ENCODE assay signal across 29 cellular contexts in genomic region chr15:63793046-63793483, GRCh38. TPM values are rescaled to one million over a fixed set of nuclear protein-coding genes. Genes with fewer than 3 reads are reported as not detected.
A peak's percentile ranks its signal among the peaks of the same experiment; 100 is the strongest.
DNase-seq lines count a peak whose midpoint lies in the region; ATAC-seq, FAIRE-seq and TF ChIP-seq lines count a peak whose summit lies in the region.
"Had no signal": no experiment of that assay in that cellular context is flagged by ENCODE, and none has a peak within 500 bp of the region (broad histone marks: within the 10 kb centered on the region; RNA-seq: fewer than 3 reads in every experiment).

No MANE protein-coding gene starts in this region.

- peak overlapping the region; percentile 79 for H2BK5ac ChIP-seq in trophoblast cell (ENCODE audit: low read depth, low read length, poor library complexity)

- TF ChIP-seq CTCF in GM12878 (IDR thresholded peaks at IDR 0.05 in 2 of 3, conservative IDR thresholded peaks at IDR 0.05 in 1 of 3; ENCODE audit: control insufficient read depth in 2 of 3, extremely low read depth in 1 of 3, insufficient read depth in 1 of 3, low read depth in 3 of 3, low read length in 3 of 3), result no peak

- H3K27ac Mint-ChIP-seq in T-cell, result peak overlapping the region; percentile 39 to 43
- H3K27ac Mint-ChIP-seq in stimulated activated naive B cell treated with anti-CD40 and anti-IgM and Interleukin-4, amounts not matched to agents 10 μg/mL and 1 μg/mL and 100 μg/mL, for 72 hours, result peak overlapping the region; percentile 25
- H3K27ac Mint-ChIP-seq: CD4-positive, alpha-beta T cell had no signal

- TSS peak; percentile 19 for BruUV-seq in GM12878 (replicated peaks; lab: Mats Ljungman, UMichigan)

- H3K36me3 Mint-ChIP-seq in T-cell, result peaks cover 27% of the 10 kb centered on the region
- peaks cover 21 to 29% of the 10 kb centered on the region in 2 donors for H3K36me3 Mint-ChIP-seq in stimulated activated naive B cell treated with anti-CD40 and anti-IgM and Interleukin-4, amounts not matched to agents 10 μg/mL and 1 μg/mL and 100 μg/mL, for 72 hours

- H3K9me3 Mint-ChIP-seq in T-cell, result peaks cover 0 to 10% (median 9%) of the 10 kb centered on the region in 3 donors
- peaks cover 3 to 7% of the 10 kb centered on the region in 2 donors for H3K9me3 Mint-ChIP-seq in stimulated activated naive B cell treated with anti-CD40 and anti-IgM and Interleukin-4, amounts not matched to agents 10 μg/mL and 1 μg/mL and 100 μg/mL, for 72 hours

- H3K4me1 ChIP-seq in GM12878 (ENCODE audit: control insufficient read depth, insufficient read depth, low read length), result peaks cover 5% of the 10 kb centered on the region
- peaks cover 9 to 20% of the 10 kb centered on the region in 2 experiments for H3K4me1 ChIP-seq in trophoblast cell (ENCODE audit: control insufficient read depth in 1 of 2, insufficient read depth in 2 of 2, low read length in 2 of 2)

- peaks cover 48% of the 10 kb centered on the region for H3K79me2 ChIP-seq in GM12878 (ENCODE audit: control insufficient read depth, insufficient read depth, low read length)
- peaks cover 7% of the 10 kb centered on the region for H3K79me2 ChIP-seq in trophoblast cell (ENCODE audit: control insufficient read depth, insufficient read depth, low read length, poor library complexity)

- no peak for FAIRE-seq in GM12878 (lab: Jason Lieb, UNC)
- FAIRE-seq: G401.6, GM12891, GM19239, H1, HepG2 had no signal

- POLR2A ChIA-PET in T-cell (lab: Charles Lee), result no interaction called here
- POLR2A ChIA-PET in GM12878 (lab: Charles Lee), result interaction anchor here (1.0 kb wide), 1 partner anchor 11 kb away, joined by 3 read pairs; no protein-coding TSS in a partner anchor

- CTCF ChIA-PET in T-cell (lab: Charles Lee) (no interaction called here), GM12878 (lab: Yijun Ruan, JAX) (no interaction called here)

- H3K14ac ChIP-seq in trophoblast cell (ENCODE audit: low read length), result peak overlapping the region; percentile 19

- TF ChIP-seq POLR2A in GM12878 (IDR thresholded peaks at IDR 0.05; ENCODE audit: low read depth, low read length), result no peak

- no peaks in the 10 kb centered on the region for H4K20me1 ChIP-seq in GM12878 (ENCODE audit: control insufficient read depth, insufficient read depth)

- no peak overlapping the region for H3K23ac ChIP-seq in trophoblast cell (ENCODE audit: low read length)

- H2BK12ac ChIP-seq in trophoblast cell (ENCODE audit: low read length), result no peak overlapping the region

- intact Hi-C loops in GM12878 (cut with micrococcal nuclease; ENCODE audit: unreplicated experiment), result no loop called here

- H3K18ac ChIP-seq in trophoblast cell (ENCODE audit: low read length), result peak overlapping the region; percentile 92

- RAD21 ChIA-PET in GM12878 (lab: Charles Lee; ENCODE audit: unreplicated experiment), result no interaction called here

- no peak for TF ChIP-seq EP300 in GM12878 (IDR thresholded peaks at IDR 0.05; ENCODE audit: borderline replicate concordance in 1 of 2, control insufficient read depth in 1 of 2, low read depth in 2 of 2, low read length in 2 of 2)

- H3K4ac ChIP-seq in trophoblast cell (ENCODE audit: low read depth, low read length), result peak overlapping the region; percentile 89

- no peaks in the 10 kb centered on the region for H3K27me3 Mint-ChIP-seq in T-cell
- no peaks in the 10 kb centered on the region for H3K27me3 Mint-ChIP-seq in stimulated activated naive B cell treated with anti-CD40 and anti-IgM and Interleukin-4, amounts not matched to agents 10 μg/mL and 1 μg/mL and 100 μg/mL, for 72 hours
- H3K27me3 Mint-ChIP-seq: CD4-positive, alpha-beta T cell had no signal

- H3K9ac ChIP-seq in GM12878 (ENCODE audit: control insufficient read depth, insufficient read depth, low read length), result no peak overlapping the region
- peak overlapping the region; percentile 45 for H3K9ac ChIP-seq in trophoblast cell (ENCODE audit: low read length)
- H3K9ac ChIP-seq: BLaER1 treated with 17β-estradiol and CSF1 and Interleukin-3, amounts not matched to agents 10 nM and 100 nM had no signal

- TF ChIP-seq RAD21 in GM12878 (IDR thresholded peaks at IDR 0.05; ENCODE audit: insufficient read depth, low read depth, low read length), result no peak

- H3K36me3 ChIP-seq in GM12878 (ENCODE audit: control insufficient read depth in 2 of 2, insufficient read depth in 2 of 2, low read length in 1 of 2) (no peaks in the 10 kb centered on the region; a peak in 1 of 4 replicates), trophoblast cell (ENCODE audit: control insufficient read depth in 1 of 2, insufficient read depth in 2 of 2, low read length in 2 of 2) (peaks cover 3 to 8% of the 10 kb centered on the region in 2 experiments)

- no peak for DNase-seq in T-cell
- no peak for DNase-seq in GM12878 (ENCODE audit: low read depth, low spot score)
- no peak for DNase-seq in trophoblast cell
- no peak for DNase-seq in stimulated activated naive B cell treated with anti-CD40 and anti-IgM and Interleukin-4, amounts not matched to agents 10 μg/mL and 1 μg/mL and 100 μg/mL, for 72 hours
- no peak for DNase-seq in NCI-H1105 (lab: John Stamatoyannopoulos, UW)
- DNase-seq: AML-193; CD4-positive, alpha-beta T cell; COR-L47; HCEC 1CT; Kasumi-1; MV-4-11; NCI-H1105 treated with DMSO at 0.1 percent for 48 hours; NCI-H146; NCI-H1930; NCI-H2107; NCI-H446; NCI-H524 treated with DMSO at 0.1 percent for 48 hours; NCI-H774; PC-3 had no signal

- H4K12ac ChIP-seq in trophoblast cell (ENCODE audit: low read depth, low read length), result no peak overlapping the region

- H2AK5ac ChIP-seq in trophoblast cell (ENCODE audit: low read length), result peak overlapping the region; percentile 99

- 79% methylated on average over 6 of the region's 6 CpGs for WGBS in GM12878 (ENCODE audit: insufficient coverage, insufficient replicate concordance, low lambda C conversion rate, missing lambda C conversion rate)
- WGBS in trophoblast cell (ENCODE audit: extremely low coverage, insufficient coverage, insufficient read length), result no CpG with 5 or more reads among the region's 6 CpGs

- ATAC-seq in T-cell (replicated peaks in 1 of 4), result peak in 1 of 4 experiments; percentile 38
- ATAC-seq in GM12878, result no peak
- no peak for ATAC-seq in stimulated activated naive B cell treated with anti-CD40 and anti-IgM and Interleukin-4, amounts not matched to agents 10 μg/mL and 1 μg/mL and 100 μg/mL, for 72 hours (replicated peaks)
- ATAC-seq in HG02798 (IDR thresholded peaks at IDR 0.05; ENCODE audit: poor library complexity, unreplicated experiment), result no peak
- no peak for ATAC-seq in GM18498 (IDR thresholded peaks at IDR 0.05; ENCODE audit: unreplicated experiment)
- ATAC-seq: HepG2, PC-3, SK-N-SH treated with all-trans-retinoic acid at 6 μM for 48 hours had no signal

- no peak overlapping the region for H3K27ac ChIP-seq in GM12878 (ENCODE audit: control insufficient read depth, insufficient read depth)
- H3K27ac ChIP-seq in trophoblast cell (ENCODE audit: low read depth, low read length), result peak overlapping the region; percentile 62
- H3K27ac ChIP-seq: A549; BLaER1 treated with 17β-estradiol and CSF1 and Interleukin-3, amounts not matched to agents 10 nM and 100 nM had no signal

- SMC1A ChIA-PET in GM12878 (lab: Charles Lee; ENCODE audit: uncharacterized antibody, unreplicated experiment), result interaction anchor here (1.3 to 2.1 kb wide), 2 partner anchors 11 to 20 kb away, joined by 3 to 9 read pairs; no protein-coding TSS in a partner anchor

- no peak overlapping the region for H3K4me3 ChIP-seq in GM12878
- H3K4me3 ChIP-seq in trophoblast cell (ENCODE audit: low read depth, low read length), result no peak overlapping the region
- H3K4me3 ChIP-seq: A549; BLaER1 treated with 17β-estradiol and CSF1 and Interleukin-3, amounts not matched to agents 10 nM and 100 nM had no signal

- H3K79me1 ChIP-seq in trophoblast cell (ENCODE audit: low read length), result peaks cover 8% of the 10 kb centered on the region

- H3K4me3 Mint-ChIP-seq in T-cell, result no peak overlapping the region
- H3K4me3 Mint-ChIP-seq in stimulated activated naive B cell treated with anti-CD40 and anti-IgM and Interleukin-4, amounts not matched to agents 10 μg/mL and 1 μg/mL and 100 μg/mL, for 72 hours, result no peak overlapping the region
- H3K4me3 Mint-ChIP-seq: CD4-positive, alpha-beta T cell had no signal

- H3K4me1 Mint-ChIP-seq in T-cell, result peaks cover 52 to 55% (median 55%) of the 10 kb centered on the region in 3 donors
- H3K4me1 Mint-ChIP-seq in stimulated activated naive B cell treated with anti-CD40 and anti-IgM and Interleukin-4, amounts not matched to agents 10 μg/mL and 1 μg/mL and 100 μg/mL, for 72 hours, result peaks cover 24 to 41% of the 10 kb centered on the region in 2 donors

- H3K9me3 ChIP-seq in GM12878 (replicated peaks; ENCODE audit: control insufficient read depth, insufficient read depth, low read length), result peaks cover 9% of the 10 kb centered on the region
- no peaks in the 10 kb centered on the region for H3K9me3 ChIP-seq in trophoblast cell (ENCODE audit: insufficient read depth, low read depth, low read length)

- H3K4me2 ChIP-seq in GM12878 (ENCODE audit: control insufficient read depth, insufficient read depth) (no peak overlapping the region), trophoblast cell (ENCODE audit: low read length) (no peak overlapping the region)
- H3K4me2 ChIP-seq: A549 had no signal

- H2BK120ac ChIP-seq in trophoblast cell (ENCODE audit: insufficient read depth, low read length, poor library complexity), result peak overlapping the region; percentile 58

- in situ Hi-C loops in GM12878 (cut with MboI), result no loop called here

- H2AFZ ChIP-seq in GM12878 (ENCODE audit: control insufficient read depth, low read depth, low read length), result no peak overlapping the region
- no peak overlapping the region for H2AFZ ChIP-seq in trophoblast cell (ENCODE audit: insufficient read depth, low read length, poor library complexity)

- peak overlapping the region; percentile 84 for H4K8ac ChIP-seq in trophoblast cell (ENCODE audit: low read depth, low read length)

- H3K27me3 ChIP-seq in GM12878 (replicated peaks in 1 of 2; ENCODE audit: control insufficient read depth in 2 of 2, insufficient read depth in 2 of 2, low read length in 1 of 2) (no peaks in the 10 kb centered on the region), trophoblast cell (ENCODE audit: insufficient read depth, low read length) (no peaks in the 10 kb centered on the region)
- H3K27me3 ChIP-seq: BLaER1 treated with 17β-estradiol and CSF1 and Interleukin-3, amounts not matched to agents 10 nM and 100 nM had no signal

- peak overlapping the region; percentile 80 for H4K91ac ChIP-seq in trophoblast cell (ENCODE audit: low read depth, low read length)

RNA-seq across cellular contexts. Expression of gene HERC1, which starts 40.7 kb away (rescaled TPM):
- total RNA-seq in T-cell (100 to 1,000 TPM; 153 to 271 (median 182) TPM), GM12878 (2014; rRNA removed) (80.5 and 83.3 TPM in 2 replicates), GM12878 (2014; rRNA removed; fragmentation: Illumina TruSeq; extraction: Trizol) (62.3 and 68.2 TPM in 2 replicates), GM12878 (2021) (73.4 and 78.6 TPM in 2 replicates)
- total RNA-seq in GM12878 (2013; cell fraction: nucleolus; rRNA removed), result 561 and 573 TPM in 2 replicates
- 23.1 TPM for polyA plus RNA-seq in GM12878 (2011; ENCODE audit: low read depth)
- polyA plus RNA-seq in GM12878 (2011; rRNA removed) (28.8 and 38.2 TPM in 2 replicates), GM12878 (2014; fragmentation: Illumina TruSeq; extraction: Trizol) (56.2 and 59.5 TPM in 2 replicates), GM12878 (2014; fragmentation: Nextera tagmentation; extraction: Ambion mirVana) (10 to 100 TPM; 11.3 to 21.1 TPM), GM12878 (2014; rRNA removed) (53.8 and 55.0 TPM in 2 replicates), GM12878 (2016; fragmentation: Nextera tagmentation; extraction: Ambion mirVana) (10 to 100 TPM; 28.9 to 29.4 TPM)
- 44.2 and 56.0 TPM in 2 replicates for polyA plus RNA-seq in GM12878 (2011; cell fraction: cytosol; rRNA removed)
- polyA plus RNA-seq in GM12878 (2011; cell fraction: nucleus; rRNA removed), result 133 TPM in 2 replicates
- 37.2 and 52.5 TPM in 2 replicates for polyA plus RNA-seq in GM12878 (2012)
- polyA minus RNA-seq in GM12878 (2011; rRNA and poly(A)+ RNA removed), result 113 and 115 TPM in 2 replicates
- 43.2 and 52.2 TPM in 2 replicates for polyA minus RNA-seq in GM12878 (2011; cell fraction: cytosol; rRNA and poly(A)+ RNA removed)
- 70.1 and 128 TPM in 2 replicates for polyA minus RNA-seq in GM12878 (2011; cell fraction: nucleus; rRNA and poly(A)+ RNA removed)
- polyA plus RNA-seq in trophoblast cell (2013), result 29.8 and 34.2 TPM in 2 replicates
